Comparison of ENCODE assay signal across 21 cellular contexts in genomic region chrX:147376601-147377387, GRCh38.
DNase-seq lines count a peak whose midpoint lies in the region; ATAC-seq and TF ChIP-seq lines count a peak whose summit lies in the region.
"Had no signal": no experiment of that assay in that cellular context is flagged by ENCODE, and none has a peak within 500 bp of the region (broad histone marks: within the 10 kb centered on the region; RNA-seq: fewer than 3 reads in every experiment).

No MANE protein-coding gene starts in this region.

- H3K4me1 Mint-ChIP-seq in nephron progenitor cell (peaks cover 5% of the 10 kb centered on the region), T-helper 17 cell (no peaks in the 10 kb centered on the region)
- H3K4me1 Mint-ChIP-seq in stimulated activated naive CD8-positive, alpha-beta T cell treated with anti-CD3 and anti-CD28 coated beads, Interleukin-15, amount 100 ng/mL, for 72 hours: no peaks in the 10 kb centered on the region
- H3K4me1 Mint-ChIP-seq: activated CD4-positive, alpha-beta T cell treated with anti-CD3 and anti-CD28 coated beads for 36 hours; activated CD8-positive, alpha-beta memory T cell treated with anti-CD3 and anti-CD28 coated beads, Interleukin-2, amount 10 ng/mL, durations not matched to agents 7 days and 5 days; CD8-positive, alpha-beta memory T cell had no signal

- TF ChIP-seq CTCF in nephron progenitor cell (IDR thresholded peaks at IDR 0.05): no peak

- H3K27me3 Mint-ChIP-seq in nephron progenitor cell (ENCODE audit: low read depth, poor library complexity): peaks cover 4% of the 10 kb centered on the region
- no peaks in the 10 kb centered on the region for H3K27me3 Mint-ChIP-seq in stimulated activated naive CD8-positive, alpha-beta T cell treated with anti-CD3 and anti-CD28 coated beads, Interleukin-15, amount 100 ng/mL, for 72 hours
- no peaks in the 10 kb centered on the region for H3K27me3 Mint-ChIP-seq in T-helper 17 cell
- H3K27me3 Mint-ChIP-seq: activated CD4-positive, alpha-beta T cell treated with anti-CD3 and anti-CD28 coated beads for 36 hours; activated CD8-positive, alpha-beta memory T cell treated with anti-CD3 and anti-CD28 coated beads, Interleukin-2, amount 10 ng/mL, durations not matched to agents 7 days and 5 days; CD8-positive, alpha-beta memory T cell had no signal

- ATAC-seq in HG03460 (IDR thresholded peaks at IDR 0.05; ENCODE audit: unreplicated experiment) (no peak), HG02759 (IDR thresholded peaks at IDR 0.05; ENCODE audit: unreplicated experiment) (no peak), T-helper 17 cell (no peak)
- no peak for ATAC-seq in stimulated activated naive CD8-positive, alpha-beta T cell treated with anti-CD3 and anti-CD28 coated beads, Interleukin-15, amount 100 ng/mL, for 72 hours
- ATAC-seq: activated CD4-positive, alpha-beta T cell treated with anti-CD3 and anti-CD28 coated beads for 36 hours; activated CD8-positive, alpha-beta memory T cell treated with anti-CD3 and anti-CD28 coated beads, Interleukin-2, amount 10 ng/mL, durations not matched to agents 7 days and 5 days; gastroesophageal sphincter; left ventricle myocardium superior had no signal

- peaks cover 45% of the 10 kb centered on the region for H3K9me3 Mint-ChIP-seq in nephron progenitor cell
- H3K9me3 Mint-ChIP-seq in stimulated activated naive CD8-positive, alpha-beta T cell treated with anti-CD3 and anti-CD28 coated beads, Interleukin-15, amount 100 ng/mL, for 72 hours: no peaks in the 10 kb centered on the region
- H3K9me3 Mint-ChIP-seq: activated T-helper 2 cell treated with anti-CD3 and anti-CD28 coated beads, Interferon-gamma antibody, Interleukin-2, Interleukin-4, amounts not matched to agents 10 μg/mL and 5 μg/mL and 100 μg/mL, durations not matched to agents 14 hours and 24 hours and 36 hours had no signal

- in situ Hi-C loops in G401 (cut with HindIII; ENCODE audit: low sequenced_read_pairs): no loop called here

- H3K27ac Mint-ChIP-seq in nephron progenitor cell (peak overlapping the region; percentile 64), T-helper 17 cell (no peak overlapping the region)
- no peak overlapping the region for H3K27ac Mint-ChIP-seq in stimulated activated naive CD8-positive, alpha-beta T cell treated with anti-CD3 and anti-CD28 coated beads, Interleukin-15, amount 100 ng/mL, for 72 hours
- H3K27ac Mint-ChIP-seq: activated CD4-positive, alpha-beta T cell treated with anti-CD3 and anti-CD28 coated beads for 36 hours; activated CD8-positive, alpha-beta memory T cell treated with anti-CD3 and anti-CD28 coated beads, Interleukin-2, amount 10 ng/mL, durations not matched to agents 7 days and 5 days; activated T-helper 2 cell treated with anti-CD3 and anti-CD28 coated beads, Interferon-gamma antibody, Interleukin-2, Interleukin-4, amounts not matched to agents 10 μg/mL and 5 μg/mL and 100 μg/mL, durations not matched to agents 14 hours and 24 hours and 36 hours; CD8-positive, alpha-beta memory T cell had no signal

- H3K36me3 Mint-ChIP-seq in nephron progenitor cell (ENCODE audit: low read depth): no peaks in the 10 kb centered on the region
- no peaks in the 10 kb centered on the region for H3K36me3 Mint-ChIP-seq in T-helper 17 cell (ENCODE audit: low read depth)
- H3K36me3 Mint-ChIP-seq: activated CD8-positive, alpha-beta memory T cell treated with anti-CD3 and anti-CD28 coated beads, Interleukin-2, amount 10 ng/mL, durations not matched to agents 7 days and 5 days; CD8-positive, alpha-beta memory T cell had no signal

- peak; percentile 23 for DNase-seq in G401 (ENCODE audit: low spot score)
- peak; percentile 78 to 81 for DNase-seq in NCI-H187 (lab: John Stamatoyannopoulos, UW)
- peak; percentile 12 for DNase-seq in SK-N-DZ (ENCODE audit: low spot score)
- DNase-seq in nephron progenitor cell: no peak
- no peak for DNase-seq in stimulated activated naive CD8-positive, alpha-beta T cell treated with anti-CD3 and anti-CD28 coated beads, Interleukin-15, amount 100 ng/mL, for 72 hours
- no peak for DNase-seq in T-helper 17 cell
- DNase-seq: activated CD4-positive, alpha-beta T cell treated with anti-CD3 and anti-CD28 coated beads for 36 hours; activated CD8-positive, alpha-beta memory T cell treated with anti-CD3 and anti-CD28 coated beads, Interleukin-2, amount 10 ng/mL, durations not matched to agents 7 days and 5 days; CD8-positive, alpha-beta memory T cell; dorsolateral prefrontal cortex; HCEC 1CT; KBM-7; left ventricle myocardium superior; NCI-H526 treated with DMSO at 0.1 percent for 48 hours; stimulated activated CD4-positive, alpha-beta T cell treated with anti-CD3 and anti-CD28 coated beads, Interleukin-2, amount 100 ng/mL, for 48 hours; T1000 had no signal

- H3K4me3 Mint-ChIP-seq in nephron progenitor cell: no peak overlapping the region
- no peak overlapping the region for H3K4me3 Mint-ChIP-seq in stimulated activated naive CD8-positive, alpha-beta T cell treated with anti-CD3 and anti-CD28 coated beads, Interleukin-15, amount 100 ng/mL, for 72 hours
- no peak overlapping the region for H3K4me3 Mint-ChIP-seq in T-helper 17 cell
- H3K4me3 Mint-ChIP-seq: activated CD4-positive, alpha-beta T cell treated with anti-CD3 and anti-CD28 coated beads for 36 hours; activated CD8-positive, alpha-beta memory T cell treated with anti-CD3 and anti-CD28 coated beads, Interleukin-2, amount 10 ng/mL, durations not matched to agents 7 days and 5 days; CD8-positive, alpha-beta memory T cell had no signal

- no peaks in the 10 kb centered on the region for H3K9me3 ChIP-seq in T-helper 17 cell (ENCODE audit: control insufficient read depth, low read length, poor library complexity, severe bottlenecking)
- H3K9me3 ChIP-seq: gastroesophageal sphincter, vagina had no signal

Comparison
In these comparisons a context has a peak if more than half of its experiments do, and no peak if none do; other contexts are left out.
1. DNase-seq: peak in G401 (single experiment), NCI-H187 (2 of 2) and SK-N-DZ (single experiment); none in nephron progenitor cell (single experiment), stimulated activated naive CD8-positive, alpha-beta T cell treated with anti-CD3 and anti-CD28 coated beads, Interleukin-15, amount 100 ng/mL, for 72 hours (0 of 2) and T-helper 17 cell (0 of 3).